Comparison of ENCODE assay signal across 1 cellular context in genomic region chr19:46849610-46850009, GRCh38.
TF ChIP-seq lines count a peak whose summit lies in the region.

No MANE protein-coding gene starts in this region.

TF ChIP-seq in HEK293, 187 proteins besides CTCF, POLR2A, EP300 and RAD21 (continued from another document):
- no peak for TF ChIP-seq ZNF26 (tag by site-specific recombination; IDR thresholded peaks at IDR 0.05)
- TF ChIP-seq KLF9 (tag by site-specific recombination; IDR thresholded peaks at IDR 0.05; ENCODE audit: low read depth): no peak
- TF ChIP-seq ZNF175 (tag by site-specific recombination; IDR thresholded peaks at IDR 0.05): no peak
